Comparison of ENCODE assay signal across 1 cellular context in genomic region chr18:55338955-55339662, GRCh38.
TF ChIP-seq lines count a peak whose summit lies in the region.

No MANE protein-coding gene starts in this region.

TF ChIP-seq in HepG2, 621 proteins besides CTCF, POLR2A, EP300 and RAD21 (continued from another document):
- no peak for TF ChIP-seq ZFP90 (CRISPR knock-in tag; IDR thresholded peaks at IDR 0.05; ENCODE audit: borderline replicate concordance)
- no peak for TF ChIP-seq RFXAP (CRISPR knock-in tag; IDR thresholded peaks at IDR 0.05; ENCODE audit: borderline replicate concordance)
- no peak for TF ChIP-seq SETDB1 (CRISPR knock-in tag; IDR thresholded peaks at IDR 0.05; ENCODE audit: borderline replicate concordance)
- no peak for TF ChIP-seq ZNF510 (CRISPR knock-in tag; IDR thresholded peaks at IDR 0.05; ENCODE audit: low read depth)
- TF ChIP-seq KLF15 (CRISPR knock-in tag; IDR thresholded peaks at IDR 0.05; ENCODE audit: borderline replicate concordance), result no peak
- TF ChIP-seq YEATS2 (CRISPR knock-in tag; IDR thresholded peaks at IDR 0.05; ENCODE audit: borderline replicate concordance), result no peak
- TF ChIP-seq PLSCR1 (CRISPR knock-in tag; IDR thresholded peaks at IDR 0.05; ENCODE audit: borderline replicate concordance), result no peak
- no peak for TF ChIP-seq RFXANK (CRISPR knock-in tag; IDR thresholded peaks at IDR 0.05)
- no peak for TF ChIP-seq ZBTB3 (CRISPR knock-in tag; IDR thresholded peaks at IDR 0.05; ENCODE audit: borderline replicate concordance, low read depth)
- no peak for TF ChIP-seq SRSF1 (optimal IDR thresholded peaks at IDR 0.05; ENCODE audit: low read depth, low read length)
